In the genomic region with DNA sequence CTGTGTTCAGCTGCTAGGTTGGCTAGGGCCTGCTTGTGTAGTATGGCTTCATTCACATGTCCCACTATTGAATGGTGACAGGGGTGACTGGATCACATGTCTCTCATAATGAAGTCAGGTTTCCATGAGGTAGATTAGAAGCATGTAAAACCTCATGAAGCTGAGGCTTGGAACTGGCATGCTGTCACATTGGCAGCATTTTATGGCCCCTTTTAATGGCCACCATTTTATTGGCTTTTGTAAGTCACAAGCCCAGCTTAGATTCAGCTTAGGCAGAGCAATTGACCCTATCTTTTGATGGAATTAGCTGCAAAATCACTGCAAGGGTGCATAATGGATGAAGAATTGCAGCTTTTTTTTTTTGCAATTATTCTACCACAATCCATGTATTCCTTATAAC, we compare ENCODE assay signal across 34 cellular contexts.
"Had no signal": no experiment of that assay in that cellular context is flagged by ENCODE, and none has a peak within 500 bp of the region (broad histone marks: within the 10 kb centered on the region; RNA-seq: fewer than 3 reads in every experiment).

No MANE protein-coding gene starts in this region.

- H3K27ac ChIP-seq: KMS-11 had no signal

- H3K4me3 ChIP-seq: MG63 had no signal

- H3K9me3 ChIP-seq: MG63 had no signal

- H3K9ac ChIP-seq: KMS-11 had no signal

- H3K4me2 ChIP-seq: KMS-11 had no signal

- H3K27me3 ChIP-seq: MG63 had no signal

- DNase-seq: Karpas-422, Kasumi-1, KG1, MG63, MM.1S, MV-4-11, NCI-H1048, NCI-H1092, NCI-H1092 treated with DMSO at 0.1 percent for 48 hours, NCI-H1105, NCI-H1105 treated with DMSO at 0.1 percent for 48 hours, NCI-H1417, NCI-H1417 treated with DMSO at 0.1 percent for 48 hours, NCI-H1436, NCI-H1436 treated with DMSO at 0.1 percent for 48 hours, NCI-H146, NCI-H1694, NCI-H1694 treated with DMSO at 0.1 percent for 48 hours, NCI-H187, NCI-H187 treated with DMSO at 0.1 percent for 48 hours, NCI-H1930, NCI-H2029, NCI-H2029 treated with DMSO at 0.1 percent for 48 hours, NCI-H2081, NCI-H2081 treated with DMSO at 0.1 percent for 48 hours, NCI-H2107, NCI-H2171, NCI-H2171 treated with DMSO at 0.1 percent for 48 hours, NCI-H2227 treated with DMSO at 0.1 percent for 48 hours, NCI-H226, NCI-H345, NCI-H446, NCI-H446 treated with DMSO at 0.1 percent for 48 hours had no signal

- H3K36me3 ChIP-seq: MG63 had no signal
